ENCODE assay signal across 8 cellular contexts in the genomic region with DNA sequence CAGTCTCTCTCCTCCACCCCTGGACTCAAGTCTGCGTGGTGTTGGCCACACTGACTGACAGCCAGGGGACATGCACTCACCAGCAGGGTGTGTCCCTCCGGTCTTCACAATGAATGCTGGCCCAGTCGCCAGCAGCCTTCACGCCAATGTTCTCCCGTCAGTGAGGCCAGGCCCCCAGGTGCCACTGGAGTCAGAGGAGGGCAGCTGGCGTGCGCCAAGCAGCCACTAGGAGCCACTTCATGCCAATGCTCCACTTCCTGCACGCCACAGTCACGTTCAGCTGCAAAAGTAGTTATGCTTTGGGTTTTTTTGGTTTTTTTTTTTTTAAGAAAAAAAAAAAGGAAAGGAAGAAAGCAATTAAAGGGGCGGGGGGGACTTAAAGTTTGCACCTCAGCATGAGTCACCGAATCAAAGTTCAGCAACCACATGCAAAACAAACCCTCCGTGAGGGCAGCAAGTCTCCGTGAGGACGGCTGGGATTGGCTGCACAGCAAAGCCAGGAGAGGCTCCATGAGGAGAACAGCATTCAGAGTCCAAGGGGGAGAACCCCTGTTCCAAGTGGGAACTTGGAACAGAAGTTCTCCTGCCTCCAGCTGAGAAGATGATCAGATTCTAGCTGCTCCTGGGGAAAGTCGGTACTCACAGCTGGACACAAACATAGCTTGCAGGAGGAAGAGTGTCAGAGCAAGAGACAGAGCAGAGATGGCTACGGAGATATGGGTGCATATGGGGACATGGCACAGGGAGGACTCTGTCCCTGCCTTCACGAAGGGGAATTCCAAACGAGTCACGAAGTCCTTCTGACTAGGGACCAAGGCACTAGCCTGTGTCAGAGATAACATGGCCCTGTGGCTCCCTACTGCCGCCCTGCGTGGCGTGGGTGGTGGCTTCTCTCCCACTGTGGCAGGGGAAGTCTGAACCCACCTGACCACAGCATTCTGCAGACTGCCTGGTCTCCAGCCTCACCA. TPM values are rescaled to one million over a fixed set of nuclear protein-coding genes. Genes with fewer than 3 reads are reported as not detected.
DNase-seq lines count a peak whose midpoint lies in the region; ATAC-seq and TF ChIP-seq lines count a peak whose summit lies in the region.

Gene ZC3H12D, minus strand, starts transcription at position 282 of the 968 bp plus-strand sequence. CDS start 10,471 bp downstream, outside the sequence.

- H3K9me3 ChIP-seq in OCI-LY3 (ENCODE audit: insufficient read depth, low read length): no peaks in the 10 kb centered on the region
- no peaks in the 10 kb centered on the region for H3K9me3 ChIP-seq in right atrium auricular region
- no peaks in the 10 kb centered on the region for H3K9me3 ChIP-seq in HAP-1

- peaks cover 32% of the 10 kb centered on the region for H3K36me3 Mint-ChIP-seq in activated T-helper 1 cell treated with anti-CD3 and anti-CD28 coated beads, Interleukin-12 subunit alpha, Interleukin-12 subunit beta, Interleukin-2, Interleukin-4 antibody, amounts not matched to agents 30 ng/mL and 10 ng/mL and 1 ng/mL, durations not matched to agents 14 hours and 24 hours and 36 hours (ENCODE audit: low read depth)

- no peaks in the 10 kb centered on the region for H3K27me3 ChIP-seq in OCI-LY3 (ENCODE audit: low read depth, low read length)
- H3K27me3 ChIP-seq in right atrium auricular region: no peaks in the 10 kb centered on the region
- no peaks in the 10 kb centered on the region for H3K27me3 ChIP-seq in HAP-1 (ENCODE audit: low read depth)

- H4K20me1 ChIP-seq in OCI-LY3 (ENCODE audit: insufficient read depth, low read length): 0 out of 2 replicates have a peak, but pooled peaks cover under 1% of the 10 kb centered on the region

- H3K27me3 Mint-ChIP-seq in activated T-helper 1 cell treated with anti-CD3 and anti-CD28 coated beads, Interleukin-12 subunit alpha, Interleukin-12 subunit beta, Interleukin-2, Interleukin-4 antibody, amounts not matched to agents 30 ng/mL and 10 ng/mL and 1 ng/mL, durations not matched to agents 14 hours and 24 hours and 36 hours (ENCODE audit: insufficient read depth): no peaks in the 10 kb centered on the region

- peak within 1 kb of the TSS; percentile 92 for H3K9ac ChIP-seq in OCI-LY3 (ENCODE audit: low read length)

- peak within 1 kb of the TSS; percentile 84 for H3K4me3 ChIP-seq in OCI-LY3 (ENCODE audit: low read length)
- H3K4me3 ChIP-seq in right atrium auricular region: no peak within 1 kb of the TSS
- H3K4me3 ChIP-seq in HAP-1: no peak within 1 kb of the TSS

- H3K27ac ChIP-seq in OCI-LY3 (ENCODE audit: low read length) (peak within 1 kb of the TSS; percentile 99), right atrium auricular region (peak within 1 kb of the TSS; percentile 44 to 60)

- DNase-seq in GM13977 (ENCODE audit: low spot score) (peak; percentile 61), right atrium auricular region (ENCODE audit: low spot score) (no peak), HAP-1 (ENCODE audit: low spot score in 2 of 2) (no peak), COLO829 (ENCODE audit: low spot score) (no peak)
- peak; percentile 76 for DNase-seq in activated T-helper 1 cell treated with anti-CD3 and anti-CD28 coated beads, Interleukin-12 subunit alpha, Interleukin-12 subunit beta, Interleukin-2, Interleukin-4 antibody, amounts not matched to agents 30 ng/mL and 10 ng/mL and 1 ng/mL, durations not matched to agents 14 hours and 24 hours and 36 hours (ENCODE audit: low spot score)
- peak; percentile 55 to 65 (median 64) for DNase-seq in stimulated activated CD4-positive, alpha-beta T cell treated with anti-CD3 and anti-CD28 coated beads, TNF-alpha, amount 100 ng/mL, for 1 hour (ENCODE audit: low read depth in 3 of 3, low spot score in 1 of 3)

- peak; percentile 42 for TF ChIP-seq CTCF in GM13977 (IDR thresholded peaks at IDR 0.05; ENCODE audit: extremely low read depth, insufficient read depth, missing control alignments)
- TF ChIP-seq CTCF in OCI-LY3 (IDR thresholded peaks at IDR 0.05; ENCODE audit: low read depth, low read length): peak; percentile 44
- peak in 1 of 2 donors; percentile 27 for TF ChIP-seq CTCF in right atrium auricular region (IDR thresholded peaks at IDR 0.05)

- no peak within 1 kb of the TSS for H2AFZ ChIP-seq in OCI-LY3 (ENCODE audit: low read depth, low read length)

- peaks cover 14% of the 10 kb centered on the region for H3K36me3 ChIP-seq in OCI-LY3 (replicated peaks; ENCODE audit: low read depth, low read length)
- no peaks in the 10 kb centered on the region for H3K36me3 ChIP-seq in right atrium auricular region
- no peaks in the 10 kb centered on the region for H3K36me3 ChIP-seq in HAP-1 (replicated peaks)

- in situ Hi-C loops in GM13977 (cut with MboI; ENCODE audit: low pct_unique_long_range_greater_than_20kb, low sequenced_read_pairs, unreplicated experiment): no loop called here
- in situ Hi-C loops in HAP-1 (cut with MboI; ENCODE audit: low sequenced_read_pairs): no loop called here

- H3K4me1 Mint-ChIP-seq in activated T-helper 1 cell treated with anti-CD3 and anti-CD28 coated beads, Interleukin-12 subunit alpha, Interleukin-12 subunit beta, Interleukin-2, Interleukin-4 antibody, amounts not matched to agents 30 ng/mL and 10 ng/mL and 1 ng/mL, durations not matched to agents 14 hours and 24 hours and 36 hours (ENCODE audit: low read depth): peaks cover 74% of the 10 kb centered on the region

- H3K79me2 ChIP-seq in OCI-LY3 (ENCODE audit: low read length): peaks cover 57% of the 10 kb centered on the region

- peak within 1 kb of the TSS; percentile 92 for H3K4me3 Mint-ChIP-seq in activated T-helper 1 cell treated with anti-CD3 and anti-CD28 coated beads, Interleukin-12 subunit alpha, Interleukin-12 subunit beta, Interleukin-2, Interleukin-4 antibody, amounts not matched to agents 30 ng/mL and 10 ng/mL and 1 ng/mL, durations not matched to agents 14 hours and 24 hours and 36 hours

- H3K4me1 ChIP-seq in OCI-LY3 (ENCODE audit: low read length): peaks cover 73% of the 10 kb centered on the region
- H3K4me1 ChIP-seq in right atrium auricular region: peaks cover 0 to 26% of the 10 kb centered on the region in 2 donors
- no peaks in the 10 kb centered on the region for H3K4me1 ChIP-seq in HAP-1

- ATAC-seq in HG02678 (IDR thresholded peaks at IDR 0.05; ENCODE audit: unreplicated experiment): peak; percentile 41

- H3K27ac Mint-ChIP-seq in activated T-helper 1 cell treated with anti-CD3 and anti-CD28 coated beads, Interleukin-12 subunit alpha, Interleukin-12 subunit beta, Interleukin-2, Interleukin-4 antibody, amounts not matched to agents 30 ng/mL and 10 ng/mL and 1 ng/mL, durations not matched to agents 14 hours and 24 hours and 36 hours: peak within 1 kb of the TSS; percentile 99

- no peaks in the 10 kb centered on the region for H3K9me3 Mint-ChIP-seq in activated T-helper 1 cell treated with anti-CD3 and anti-CD28 coated beads, Interleukin-12 subunit alpha, Interleukin-12 subunit beta, Interleukin-2, Interleukin-4 antibody, amounts not matched to agents 30 ng/mL and 10 ng/mL and 1 ng/mL, durations not matched to agents 14 hours and 24 hours and 36 hours

- intact Hi-C loops in activated T-helper 1 cell treated with anti-CD3 and anti-CD28 coated beads, Interleukin-12 subunit alpha, Interleukin-12 subunit beta, Interleukin-2, Interleukin-4 antibody, amounts not matched to agents 30 ng/mL and 10 ng/mL and 1 ng/mL, durations not matched to agents 14 hours and 24 hours and 36 hours (cut with micrococcal nuclease): loop anchor here (1.0 to 2.0 kb wide), 7 partner anchors 10 to 453 kb away; no protein-coding TSS in a partner anchor

- H3K4me2 ChIP-seq in OCI-LY3 (ENCODE audit: low read length): peak within 1 kb of the TSS; percentile 96

RNA-seq across cellular contexts. Expression of gene ZC3H12D, which starts in this region (rescaled TPM):
- total RNA-seq in activated T-helper 1 cell treated with anti-CD3 and anti-CD28 coated beads, Interleukin-12 subunit alpha, Interleukin-12 subunit beta, Interleukin-2, Interleukin-4 antibody, amounts not matched to agents 30 ng/mL and 10 ng/mL and 1 ng/mL, durations not matched to agents 14 hours and 24 hours and 36 hours: 94.7 and 96.7 TPM in 2 replicates
- total RNA-seq in right atrium auricular region: 1 to 10 TPM in 1 of 2 donors, under 1 TPM in 1; 0.30 to 1.3 TPM

Comparison
In these comparisons a context has a peak if more than half of its experiments do, and no peak if none do; other contexts are left out.
1. RNA of gene ZC3H12D (total RNA-seq): 94.7 to 96.7 TPM in activated T-helper 1 cell treated with anti-CD3 and anti-CD28 coated beads, Interleukin-12 subunit alpha, Interleukin-12 subunit beta, Interleukin-2, Interleukin-4 antibody, amounts not matched to agents 30 ng/mL and 10 ng/mL and 1 ng/mL, durations not matched to agents 14 hours and 24 hours and 36 hours; 0.30 to 1.3 TPM in right atrium auricular region; every median in the first group is over 10 times any median in the second.
2. DNase-seq: peak in GM13977 (single experiment), activated T-helper 1 cell treated with anti-CD3 and anti-CD28 coated beads, Interleukin-12 subunit alpha, Interleukin-12 subunit beta, Interleukin-2, Interleukin-4 antibody, amounts not matched to agents 30 ng/mL and 10 ng/mL and 1 ng/mL, durations not matched to agents 14 hours and 24 hours and 36 hours (single experiment) and stimulated activated CD4-positive, alpha-beta T cell treated with anti-CD3 and anti-CD28 coated beads, TNF-alpha, amount 100 ng/mL, for 1 hour (3 of 3); none in right atrium auricular region (single experiment), HAP-1 (0 of 2) and COLO829 (single experiment).